1 cellular context compared by ENCODE assay signal in the genomic region with DNA sequence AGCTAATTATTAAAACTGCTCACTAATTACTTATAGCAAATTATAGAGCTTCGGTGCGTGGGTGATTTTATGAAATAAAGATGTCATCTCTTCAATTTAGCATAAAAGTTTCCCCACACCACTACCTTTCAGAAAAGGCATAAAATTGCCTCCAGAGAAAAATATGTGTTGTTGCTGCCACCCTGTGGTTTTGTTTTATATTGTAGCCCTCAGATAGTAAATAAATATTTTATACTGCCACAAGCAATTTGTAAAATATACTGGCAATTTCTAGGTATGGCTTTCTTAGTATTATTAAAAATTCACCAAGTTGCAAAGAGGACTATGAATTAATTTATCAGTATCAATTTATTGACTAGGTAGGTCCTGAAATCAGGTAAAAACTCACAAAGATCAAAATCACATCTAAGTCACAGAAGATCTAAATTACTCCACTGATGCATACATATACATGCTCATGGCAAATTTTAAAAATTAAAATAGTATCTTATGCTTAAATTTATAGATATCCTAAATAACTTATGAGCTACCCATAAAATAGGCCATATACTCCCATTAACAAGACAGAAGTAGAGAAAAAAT.
TF ChIP-seq lines count a peak whose summit lies in the region.

No MANE protein-coding gene starts in this region.

TF ChIP-seq in IMR-90, 13 proteins besides CTCF, POLR2A, EP300 and RAD21 (continued from another document):
- no peak for TF ChIP-seq CHD1 (IDR thresholded peaks at IDR 0.05; ENCODE audit: low read depth, low read length)
